In genomic region chr4:80913381-80913780, GRCh38 we compare ENCODE assay signal across 10 cellular contexts.
A peak's percentile ranks its signal among the peaks of the same experiment; 100 is the strongest.
DNase-seq lines count a peak whose midpoint lies in the region; ATAC-seq and TF ChIP-seq lines count a peak whose summit lies in the region.
"Had no signal": no experiment of that assay in that cellular context is flagged by ENCODE, and none has a peak within 500 bp of the region (broad histone marks: within the 10 kb centered on the region; RNA-seq: fewer than 3 reads in every experiment).

No MANE protein-coding gene starts in this region.

- no peak for ATAC-seq in activated CD8-positive, alpha-beta T cell treated with anti-CD3 and anti-CD28 coated beads for 36 hours
- no peak for ATAC-seq in activated CD8-positive, alpha-beta T cell treated with anti-CD3 and anti-CD28 coated beads, Interleukin-2, amount 10 ng/mL, durations not matched to agents 7 days and 5 days
- peak; percentile 92 for ATAC-seq in GM21619 (IDR thresholded peaks at IDR 0.05; ENCODE audit: unreplicated experiment)
- peak; percentile 84 for ATAC-seq in HG03354 (IDR thresholded peaks at IDR 0.05; ENCODE audit: poor library complexity, severe bottlenecking, unreplicated experiment)
- peak; percentile 88 for ATAC-seq in left lobe of liver
- ATAC-seq in psoas muscle, result no peak
- ATAC-seq: SK-N-SH treated with all-trans-retinoic acid at 6 μM for 48 hours had no signal

- H3K4me1 Mint-ChIP-seq in activated CD8-positive, alpha-beta T cell treated with anti-CD3 and anti-CD28 coated beads for 36 hours (ENCODE audit: low read depth), result peaks cover 2% of the 10 kb centered on the region
- H3K4me1 Mint-ChIP-seq in activated CD8-positive, alpha-beta T cell treated with anti-CD3 and anti-CD28 coated beads, Interleukin-2, amount 10 ng/mL, durations not matched to agents 7 days and 5 days (ENCODE audit: low read depth), result no peaks in the 10 kb centered on the region

- no peak overlapping the region for H3K27ac Mint-ChIP-seq in activated CD8-positive, alpha-beta T cell treated with anti-CD3 and anti-CD28 coated beads for 36 hours
- H3K27ac Mint-ChIP-seq in activated CD8-positive, alpha-beta T cell treated with anti-CD3 and anti-CD28 coated beads, Interleukin-2, amount 10 ng/mL, durations not matched to agents 7 days and 5 days, result no peak overlapping the region

- H3K4me3 ChIP-seq in psoas muscle, result no peak overlapping the region

- peak; percentile 19 for DNase-seq in activated CD8-positive, alpha-beta T cell treated with anti-CD3 and anti-CD28 coated beads for 36 hours
- DNase-seq in activated CD8-positive, alpha-beta T cell treated with anti-CD3 and anti-CD28 coated beads, Interleukin-2, amount 10 ng/mL, durations not matched to agents 7 days and 5 days, result no peak
- DNase-seq in left lobe of liver (ENCODE audit: low spot score) (peak; percentile 68), inferior parietal cortex (ENCODE audit: extremely low spot score) (no peak), psoas muscle (no peak)
- no peak for DNase-seq in activated CD4-positive, alpha-beta T cell treated with anti-CD3 and anti-CD28 coated beads, Interleukin-2, amount 50 U/mL, for 48 hours
- DNase-seq: activated T-cell treated with anti-CD3 and anti-CD28 coated beads, Interleukin-2, amount 50 U/mL, for 1 hour had no signal

- H3K4me3 Mint-ChIP-seq in activated CD8-positive, alpha-beta T cell treated with anti-CD3 and anti-CD28 coated beads for 36 hours, result no peak overlapping the region
- H3K4me3 Mint-ChIP-seq in activated CD8-positive, alpha-beta T cell treated with anti-CD3 and anti-CD28 coated beads, Interleukin-2, amount 10 ng/mL, durations not matched to agents 7 days and 5 days, result no peak overlapping the region

- no peaks in the 10 kb centered on the region for H3K4me1 ChIP-seq in psoas muscle

- H3K27me3 Mint-ChIP-seq in activated CD8-positive, alpha-beta T cell treated with anti-CD3 and anti-CD28 coated beads for 36 hours, result no peaks in the 10 kb centered on the region
- H3K27me3 Mint-ChIP-seq in activated CD8-positive, alpha-beta T cell treated with anti-CD3 and anti-CD28 coated beads, Interleukin-2, amount 10 ng/mL, durations not matched to agents 7 days and 5 days (ENCODE audit: low read depth), result no peaks in the 10 kb centered on the region

- WGBS in psoas muscle, 3 donors, result 51 to 74% (median 57%) methylated on average over 3 of the region's 3 CpGs

- CTCF ChIA-PET in activated CD8-positive, alpha-beta T cell treated with anti-CD3 and anti-CD28 coated beads for 36 hours (lab: Charles Lee), result no interaction called here
- CTCF ChIA-PET in activated CD8-positive, alpha-beta T cell treated with anti-CD3 and anti-CD28 coated beads, Interleukin-2, amount 10 ng/mL, durations not matched to agents 7 days and 5 days (lab: Charles Lee), result no interaction called here

- H3K27ac ChIP-seq in psoas muscle, result no peak overlapping the region

- POLR2A ChIA-PET in activated CD8-positive, alpha-beta T cell treated with anti-CD3 and anti-CD28 coated beads for 36 hours (lab: Charles Lee), result no interaction called here
- POLR2A ChIA-PET in activated CD8-positive, alpha-beta T cell treated with anti-CD3 and anti-CD28 coated beads, Interleukin-2, amount 10 ng/mL, durations not matched to agents 7 days and 5 days (lab: Charles Lee), result no interaction called here

- no peak for TF ChIP-seq CTCF in activated CD8-positive, alpha-beta T cell treated with anti-CD3 and anti-CD28 coated beads for 36 hours (IDR thresholded peaks at IDR 0.05)
- no peak for TF ChIP-seq CTCF in psoas muscle (IDR thresholded peaks at IDR 0.05)

- H3K9me3 ChIP-seq in psoas muscle, result peaks cover 6% of the 10 kb centered on the region

- intact Hi-C loops in activated CD8-positive, alpha-beta T cell treated with anti-CD3 and anti-CD28 coated beads for 36 hours (cut with micrococcal nuclease), result no loop called here
- intact Hi-C loops in psoas muscle (cut with DNase I), result no loop called here

- no peaks in the 10 kb centered on the region for H3K27me3 ChIP-seq in psoas muscle (ENCODE audit: insufficient read depth in 3 of 3, low read length in 2 of 3)

- no peaks in the 10 kb centered on the region for H3K36me3 ChIP-seq in psoas muscle (ENCODE audit: insufficient read depth in 1 of 2, low read depth in 1 of 2)

- no peaks in the 10 kb centered on the region for H3K36me3 Mint-ChIP-seq in activated CD8-positive, alpha-beta T cell treated with anti-CD3 and anti-CD28 coated beads for 36 hours (ENCODE audit: low read depth)
- no peaks in the 10 kb centered on the region for H3K36me3 Mint-ChIP-seq in activated CD8-positive, alpha-beta T cell treated with anti-CD3 and anti-CD28 coated beads, Interleukin-2, amount 10 ng/mL, durations not matched to agents 7 days and 5 days (ENCODE audit: low read depth)

- H3K9me3 Mint-ChIP-seq in activated CD8-positive, alpha-beta T cell treated with anti-CD3 and anti-CD28 coated beads for 36 hours, result no peaks in the 10 kb centered on the region
- H3K9me3 Mint-ChIP-seq in activated CD8-positive, alpha-beta T cell treated with anti-CD3 and anti-CD28 coated beads, Interleukin-2, amount 10 ng/mL, durations not matched to agents 7 days and 5 days (ENCODE audit: insufficient read depth), result no peaks in the 10 kb centered on the region

Comparison
In these comparisons a context has a peak if more than half of its experiments do, and no peak if none do; other contexts are left out.
1. DNase-seq: peak in activated CD8-positive, alpha-beta T cell treated with anti-CD3 and anti-CD28 coated beads for 36 hours (single experiment) and left lobe of liver (single experiment); none in activated CD8-positive, alpha-beta T cell treated with anti-CD3 and anti-CD28 coated beads, Interleukin-2, amount 10 ng/mL, durations not matched to agents 7 days and 5 days (single experiment), inferior parietal cortex (single experiment), psoas muscle (0 of 2) and activated CD4-positive, alpha-beta T cell treated with anti-CD3 and anti-CD28 coated beads, Interleukin-2, amount 50 U/mL, for 48 hours (0 of 2).
2. ATAC-seq: peak in GM21619 (single experiment), HG03354 (single experiment) and left lobe of liver (single experiment); none in activated CD8-positive, alpha-beta T cell treated with anti-CD3 and anti-CD28 coated beads for 36 hours (single experiment), activated CD8-positive, alpha-beta T cell treated with anti-CD3 and anti-CD28 coated beads, Interleukin-2, amount 10 ng/mL, durations not matched to agents 7 days and 5 days (single experiment) and psoas muscle (0 of 4).